ENCODE assay signal across 8 cellular contexts in genomic region chr9:15306068-15306756, GRCh38. TPM values are rescaled to one million over a fixed set of nuclear protein-coding genes. Genes with fewer than 3 reads are reported as not detected.
DNase-seq lines count a peak whose midpoint lies in the region; ATAC-seq and TF ChIP-seq lines count a peak whose summit lies in the region.

No MANE protein-coding gene starts in this region.

- peak overlapping the region; percentile 14 for H2BK5ac ChIP-seq in mesendoderm (ENCODE audit: low read length)

- H3K4ac ChIP-seq in mesendoderm (ENCODE audit: low read depth, low read length) = peak overlapping the region; percentile 26

- H3K36me3 ChIP-seq in BLaER1 = no peaks in the 10 kb centered on the region
- H3K36me3 ChIP-seq in effector memory CD4-positive, alpha-beta T cell (ENCODE audit: control insufficient read depth, insufficient read depth, low read length) = no peaks in the 10 kb centered on the region
- H3K36me3 ChIP-seq in mesendoderm (ENCODE audit: control insufficient read depth, insufficient read depth, low read length) = no peaks in the 10 kb centered on the region
- no peaks in the 10 kb centered on the region for H3K36me3 ChIP-seq in suprapubic skin

- H3K4me1 ChIP-seq in BLaER1 = peaks cover 14% of the 10 kb centered on the region
- peaks cover 12% of the 10 kb centered on the region for H3K4me1 ChIP-seq in effector memory CD4-positive, alpha-beta T cell (ENCODE audit: control insufficient read depth, insufficient read depth, low read length, poor library complexity, severe bottlenecking)
- peaks cover 2% of the 10 kb centered on the region for H3K4me1 ChIP-seq in mesendoderm (ENCODE audit: control insufficient read depth, low read depth, low read length)
- H3K4me1 ChIP-seq in suprapubic skin = peaks cover 26% of the 10 kb centered on the region

- H3K27me3 ChIP-seq in BLaER1 (peaks cover 10% of the 10 kb centered on the region; the same call in 1 of the 2 replicates), mesendoderm (ENCODE audit: insufficient read depth, low read length, poor library complexity) (no peaks in the 10 kb centered on the region), suprapubic skin (no peaks in the 10 kb centered on the region)
- no peaks in the 10 kb centered on the region for H3K27me3 ChIP-seq in effector memory CD4-positive, alpha-beta T cell (replicated peaks; ENCODE audit: control insufficient read depth, insufficient read depth, low read length, poor library complexity, severe bottlenecking)

- H3K9ac ChIP-seq in BLaER1 = peak overlapping the region; percentile 82
- peak overlapping the region; percentile 75 for H3K9ac ChIP-seq in mesendoderm (ENCODE audit: low read length)

- no peak for TF ChIP-seq CTCF in suprapubic skin (IDR thresholded peaks at IDR 0.05)

- no CpG with 5 or more reads among the region's 32 CpGs for whole genome bisulfite sequencing in mesendoderm (ENCODE audit: extremely low coverage, insufficient coverage, low lambda C conversion rate)
- 5% methylated on average over 13 of the region's 32 CpGs for WGBS in suprapubic skin

- no peak overlapping the region for H2BK120ac ChIP-seq in mesendoderm (ENCODE audit: low read depth, low read length)

- DNase-seq in NCI-H187 (lab: John Stamatoyannopoulos, UW) (peak; percentile 52 to 54), mesendoderm (peak; percentile 84), suprapubic skin (ENCODE audit: low spot score in 2 of 2) (peak; percentile 83 to 84)
- DNase-seq in activated CD4-positive, alpha-beta T cell treated with anti-CD3 and anti-CD28 coated beads for 48 hours = peak; percentile 51
- DNase-seq in effector memory CD4-positive, alpha-beta T cell = peak in 2 of 3 donors; percentile 21 to 26

- H4K20me1 ChIP-seq in BLaER1 = no peaks in the 10 kb centered on the region

- no peak overlapping the region for H2AK5ac ChIP-seq in mesendoderm (ENCODE audit: low read length)

- H3K56ac ChIP-seq in mesendoderm (ENCODE audit: low read length) = peak overlapping the region; percentile 93

- no peak for TF ChIP-seq POLR2A in suprapubic skin (IDR thresholded peaks at IDR 0.05)

- peak overlapping the region; percentile 84 for H3K4me3 ChIP-seq in BLaER1
- H3K4me3 ChIP-seq in effector memory CD4-positive, alpha-beta T cell (ENCODE audit: insufficient read depth, low read depth, low read length, poor library complexity, severe bottlenecking) = peak overlapping the region; percentile 95
- peak overlapping the region; percentile 51 for H3K4me3 ChIP-seq in mesendoderm (ENCODE audit: low read length)
- peak overlapping the region; percentile 93 for H3K4me3 ChIP-seq in suprapubic skin

- H3K18ac ChIP-seq in mesendoderm (ENCODE audit: low read length) = peak overlapping the region; percentile 64

- peaks cover 9% of the 10 kb centered on the region for H3K79me2 ChIP-seq in mesendoderm (ENCODE audit: control insufficient read depth, insufficient read depth, low read length)

- H3K79me1 ChIP-seq in mesendoderm (ENCODE audit: low read length) = no peaks in the 10 kb centered on the region

- H3K27ac ChIP-seq in BLaER1 (no peak overlapping the region), mesendoderm (ENCODE audit: low read depth, low read length) (peak overlapping the region; percentile 83), suprapubic skin (peak overlapping the region; percentile 91)
- H3K27ac ChIP-seq in effector memory CD4-positive, alpha-beta T cell (ENCODE audit: insufficient read depth, low read length, poor library complexity, severe bottlenecking) = peak overlapping the region; percentile 75

- H3K9me3 ChIP-seq in BLaER1 (no peaks in the 10 kb centered on the region), suprapubic skin (no peaks in the 10 kb centered on the region)
- no peaks in the 10 kb centered on the region for H3K9me3 ChIP-seq in effector memory CD4-positive, alpha-beta T cell (ENCODE audit: control insufficient read depth, low read length)

- peak; percentile 25 for ATAC-seq in GM21723 (IDR thresholded peaks at IDR 0.05; ENCODE audit: unreplicated experiment)
- ATAC-seq in HG03521 (IDR thresholded peaks at IDR 0.05; ENCODE audit: unreplicated experiment) = no peak

- TF ChIP-seq EP300 in suprapubic skin (IDR thresholded peaks at IDR 0.05) = no peak

- peak overlapping the region; percentile 2 for H4K8ac ChIP-seq in mesendoderm (ENCODE audit: low read depth, low read length)

- H3K4me2 ChIP-seq in BLaER1 = peak overlapping the region; percentile 87
- H3K4me2 ChIP-seq in mesendoderm (ENCODE audit: low read length) = peak overlapping the region; percentile 54

- H2BK15ac ChIP-seq in mesendoderm (replicated peaks; ENCODE audit: low read depth) = no peak overlapping the region

- no peak overlapping the region for H3K23ac ChIP-seq in mesendoderm (ENCODE audit: low read length)

- no peak overlapping the region for H4K5ac ChIP-seq in mesendoderm (ENCODE audit: low read length)

RNA-seq across cellular contexts. Expression of gene TTC39B, which starts 0.8 kb away (rescaled TPM):
- polyA plus RNA-seq in mesendoderm (2013, experiment 1 of 2) = 8.6 TPM
- polyA plus RNA-seq in mesendoderm (2013, experiment 2 of 2) = 9.5 TPM
- 10 to 100 TPM; 37.2 to 55.3 (median 45.6) TPM for total RNA-seq in suprapubic skin

Comparison
In these comparisons a context has a peak if more than half of its experiments do, and no peak if none do; other contexts are left out.
1. DNase-seq: peak in every context shown above with its lines; median percentile 84 in mesendoderm; 84 in suprapubic skin; 53 in NCI-H187; 51 in activated CD4-positive, alpha-beta T cell treated with anti-CD3 and anti-CD28 coated beads for 48 hours; 24 in effector memory CD4-positive, alpha-beta T cell.